Comparison of ENCODE assay signal across 8 cellular contexts in genomic region chrX:153649178-153649914, GRCh38. TPM values are rescaled to one million over a fixed set of nuclear protein-coding genes. Genes with fewer than 3 reads are reported as not detected.
A peak's percentile ranks its signal among the peaks of the same experiment; 100 is the strongest.
DNase-seq lines count a peak whose midpoint lies in the region; ATAC-seq and TF ChIP-seq lines count a peak whose summit lies in the region.

No MANE protein-coding gene starts in this region.

- no peak overlapping the region for H3K27ac Mint-ChIP-seq in activated CD8-positive, alpha-beta T cell treated with anti-CD3 and anti-CD28 coated beads for 36 hours

- intact Hi-C loops in activated CD8-positive, alpha-beta T cell treated with anti-CD3 and anti-CD28 coated beads for 36 hours (cut with micrococcal nuclease), result loop anchor here (5.0 kb wide), 1 partner anchor 92 kb away; no protein-coding TSS in a partner anchor

- H3K9me3 ChIP-seq in suprapubic skin, result no peaks in the 10 kb centered on the region

- H3K27me3 ChIP-seq in suprapubic skin, result peaks cover 58% of the 10 kb centered on the region

- H3K4me3 ChIP-seq in GM12875 (ENCODE audit: low read depth, low read length) (no peak overlapping the region), suprapubic skin (no peak overlapping the region)

- peaks cover 14% of the 10 kb centered on the region for H3K4me1 ChIP-seq in suprapubic skin

- TF ChIP-seq POLR2A in suprapubic skin (IDR thresholded peaks at IDR 0.05), result no peak

- peak; percentile 67 for TF ChIP-seq CTCF in GM12875 (IDR thresholded peaks at IDR 0.05; ENCODE audit: borderline replicate concordance, insufficient read depth, low read depth, low read length)
- TF ChIP-seq CTCF in activated CD8-positive, alpha-beta T cell treated with anti-CD3 and anti-CD28 coated beads for 36 hours (IDR thresholded peaks at IDR 0.05), result peak; percentile 57
- peak in 1 of 2 donors; percentile 6 for TF ChIP-seq CTCF in suprapubic skin (IDR thresholded peaks at IDR 0.05)

- CTCF ChIA-PET in activated CD8-positive, alpha-beta T cell treated with anti-CD3 and anti-CD28 coated beads for 36 hours (lab: Charles Lee), result interaction anchor here (0.8 to 4.4 kb wide), 11 partner anchors 9 to 110 kb away, joined by 3 to 29 read pairs (median 5); no protein-coding TSS in a partner anchor

- POLR2A ChIA-PET in activated CD8-positive, alpha-beta T cell treated with anti-CD3 and anti-CD28 coated beads for 36 hours (lab: Charles Lee), result interaction anchor here (0.6 kb wide), 1 partner anchor 21 kb away, joined by 3 read pairs; no protein-coding TSS in a partner anchor

- no peaks in the 10 kb centered on the region for H3K9me3 Mint-ChIP-seq in activated CD8-positive, alpha-beta T cell treated with anti-CD3 and anti-CD28 coated beads for 36 hours

- no peak overlapping the region for H3K27ac ChIP-seq in suprapubic skin

- H3K36me3 ChIP-seq in suprapubic skin, result no peaks in the 10 kb centered on the region

- WGBS in suprapubic skin, result 88% methylated on average over 8 of the region's 26 CpGs

- peaks cover 23% of the 10 kb centered on the region for H3K27me3 Mint-ChIP-seq in activated CD8-positive, alpha-beta T cell treated with anti-CD3 and anti-CD28 coated beads for 36 hours

- DNase-seq in ACHN (peak; percentile 15), NCI-H345 treated with DMSO at 0.1 percent for 48 hours (lab: John Stamatoyannopoulos, UW; ENCODE audit: unreplicated experiment) (peak; percentile 33), hepatic stellate cell (ENCODE audit: low spot score) (peak; percentile 44), suprapubic skin (ENCODE audit: low spot score in 2 of 2) (peak; percentile 26 to 55)
- DNase-seq in activated CD8-positive, alpha-beta T cell treated with anti-CD3 and anti-CD28 coated beads for 36 hours, result peak; percentile 55

- TF ChIP-seq EP300 in suprapubic skin (IDR thresholded peaks at IDR 0.05), result no peak

- H3K4me1 Mint-ChIP-seq in activated CD8-positive, alpha-beta T cell treated with anti-CD3 and anti-CD28 coated beads for 36 hours (ENCODE audit: low read depth), result peaks cover 2% of the 10 kb centered on the region

- H3K36me3 Mint-ChIP-seq in activated CD8-positive, alpha-beta T cell treated with anti-CD3 and anti-CD28 coated beads for 36 hours (ENCODE audit: low read depth), result no peaks in the 10 kb centered on the region

- ATAC-seq in activated CD8-positive, alpha-beta T cell treated with anti-CD3 and anti-CD28 coated beads for 36 hours, result peak; percentile 91
- no peak for ATAC-seq in HG03439 (IDR thresholded peaks at IDR 0.05; ENCODE audit: unreplicated experiment)
- no peak for ATAC-seq in GM18867 (IDR thresholded peaks at IDR 0.05; ENCODE audit: unreplicated experiment)

- in situ Hi-C loops in ACHN (cut with HindIII; ENCODE audit: low pct_ligation_motif_present, low pct_unique_long_range_greater_than_20kb, low sequenced_read_pairs), result no loop called here

- H3K4me3 Mint-ChIP-seq in activated CD8-positive, alpha-beta T cell treated with anti-CD3 and anti-CD28 coated beads for 36 hours, result no peak overlapping the region

RNA-seq across cellular contexts. Expression of gene DUSP9, which starts 2.3 kb away (rescaled TPM):
- total RNA-seq in activated CD8-positive, alpha-beta T cell treated with anti-CD3 and anti-CD28 coated beads for 36 hours, result under 1 TPM in 1 of 2 experiments, not detected in 1; 0.14 TPM
- under 1 TPM in 2 of 4 donors, not detected in 2; 0.19 to 0.48 TPM for total RNA-seq in suprapubic skin

RNA-seq across cellular contexts. Expression of gene PNCK, which starts 24.3 kb away (rescaled TPM):
- 1 to 10 TPM in 1 of 2 experiments, under 1 TPM in 1; 0.70 to 1.1 TPM for total RNA-seq in activated CD8-positive, alpha-beta T cell treated with anti-CD3 and anti-CD28 coated beads for 36 hours
- 1 to 10 TPM; 1.2 to 1.8 (median 1.4) TPM for total RNA-seq in suprapubic skin

RNA-seq across cellular contexts. Expression of gene SLC6A8, which starts 38.4 kb away (rescaled TPM):
- total RNA-seq in activated CD8-positive, alpha-beta T cell treated with anti-CD3 and anti-CD28 coated beads for 36 hours, result 1 to 10 TPM; 2.5 to 2.7 TPM
- 10 to 100 TPM; 26.1 to 74.1 (median 45.2) TPM for total RNA-seq in suprapubic skin

RNA-seq across cellular contexts. Expression of gene CCNQ, which starts 50.4 kb away (rescaled TPM):
- total RNA-seq in activated CD8-positive, alpha-beta T cell treated with anti-CD3 and anti-CD28 coated beads for 36 hours, result 10 to 100 TPM; 18.5 to 21.3 TPM
- 10 to 100 TPM; 16.4 to 33.2 (median 29.3) TPM for total RNA-seq in suprapubic skin

Comparison
In these comparisons a context has a peak if more than half of its experiments do, and no peak if none do; other contexts are left out.
1. RNA of gene SLC6A8, which starts 38.4 kb away (total RNA-seq): 26.1 to 74.1 TPM in suprapubic skin; 2.5 to 2.7 TPM in activated CD8-positive, alpha-beta T cell treated with anti-CD3 and anti-CD28 coated beads for 36 hours; every median in the first group is over 4 times any median in the second.
2. Peak in every context shown above with its lines, with median percentiles within 50 percentile points of each other: DNase-seq.